Comparison of ENCODE assay signal across 1 cellular context in genomic region chr1:154117642-154118041, GRCh38.
TF ChIP-seq lines count a peak whose summit lies in the region.

No MANE protein-coding gene starts in this region.

TF ChIP-seq in H1, 55 proteins besides CTCF, POLR2A, EP300 and RAD21:
- TF ChIP-seq TCF12 (IDR thresholded peaks at IDR 0.05; ENCODE audit: low read depth, low read length) (no peak), CEBPB (IDR thresholded peaks at IDR 0.05; ENCODE audit: low read depth, low read length) (no peak)
